ENCODE assay signal across 1 cellular context in the genomic region with DNA sequence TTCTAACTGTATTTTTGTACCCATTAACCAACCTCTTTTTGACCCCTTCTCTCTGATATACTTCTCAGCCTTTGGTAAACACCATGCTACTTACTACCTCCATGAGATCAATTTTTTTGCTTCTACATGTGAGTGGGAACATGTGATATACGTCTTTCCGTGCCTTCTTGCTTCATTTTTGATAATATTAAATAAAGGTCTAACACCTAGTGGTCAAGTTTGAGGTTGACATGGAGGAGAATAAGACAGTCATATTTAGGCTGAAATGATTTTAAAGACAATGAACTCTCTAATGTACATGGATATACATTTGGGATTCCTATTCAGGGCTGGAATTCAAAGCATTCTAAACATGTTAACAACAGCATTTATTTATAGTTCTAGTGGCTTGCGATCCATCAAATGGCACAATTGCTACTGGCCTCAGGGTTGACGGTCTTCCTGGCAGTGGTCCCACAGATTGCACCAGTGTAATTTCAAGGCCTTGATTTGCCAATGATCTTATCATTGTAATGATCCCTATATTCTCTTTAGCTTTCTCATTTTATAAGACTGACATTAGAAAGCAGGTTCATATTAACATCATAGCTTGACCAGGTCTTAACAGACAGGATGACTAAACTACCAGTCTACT.
TF ChIP-seq lines count a peak whose summit lies in the region.

No MANE protein-coding gene starts in this region.

TF ChIP-seq in WTC11, 78 proteins besides CTCF, POLR2A, EP300 and RAD21 (continued from another document):
- TF ChIP-seq ATF2 (CRISPR knock-in tag; IDR thresholded peaks at IDR 0.05; ENCODE audit: borderline replicate concordance, low read depth) (no peak), ZNF317 (CRISPR knock-in tag; IDR thresholded peaks at IDR 0.05; ENCODE audit: borderline replicate concordance, low read depth) (no peak)
- TF ChIP-seq, protein P1, sequence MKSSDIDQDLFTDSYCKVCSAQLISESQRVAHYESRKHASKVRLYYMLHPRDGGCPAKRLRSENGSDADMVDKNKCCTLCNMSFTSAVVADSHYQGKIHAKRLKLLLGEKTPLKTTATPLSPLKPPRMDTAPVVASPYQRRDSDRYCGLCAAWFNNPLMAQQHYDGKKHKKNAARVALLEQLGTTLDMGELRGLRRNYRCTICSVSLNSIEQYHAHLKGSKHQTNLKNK (CRISPR knock-in tag; IDR thresholded peaks at IDR 0.05), result no peak
